ENCODE assay signal across 16 cellular contexts in genomic region chr22:44409691-44410316, GRCh38.
DNase-seq lines count a peak whose midpoint lies in the region; ATAC-seq and TF ChIP-seq lines count a peak whose summit lies in the region.
"Had no signal": no experiment of that assay in that cellular context is flagged by ENCODE, and none has a peak within 500 bp of the region (broad histone marks: within the 10 kb centered on the region; RNA-seq: fewer than 3 reads in every experiment).

No MANE protein-coding gene starts in this region.

- H3K27ac ChIP-seq in GM23338 (ENCODE audit: low read depth): no peak overlapping the region
- H3K27ac ChIP-seq in WERI-Rb-1: peak overlapping the region; percentile 23; the same call in 1 of the 2 replicates
- no peak overlapping the region for H3K27ac ChIP-seq in vagina
- H3K27ac ChIP-seq: HL-60 had no signal

- H3K27ac Mint-ChIP-seq in GM23338 (no peak overlapping the region), mesothelial cell of epicardium (peak overlapping the region; percentile 64), MCF 10A (ENCODE audit: low read depth, unreplicated experiment) (no peak overlapping the region)
- H3K27ac Mint-ChIP-seq: IgD-negative memory B cell had no signal

- CTCF ChIA-PET in MCF 10A (lab: Yijun Ruan, JAX): no interaction called here

- intact Hi-C loops in posterior vena cava (cut with DNase I): no loop called here
- intact Hi-C loops in MCF 10A (cut with micrococcal nuclease): no loop called here
- intact Hi-C loops in vagina (cut with DNase I): no loop called here

- no TSS peak for BruUV-seq in MCF 10A (replicated peaks; lab: Mats Ljungman, UMichigan)

- H3K36me3 Mint-ChIP-seq in GM23338 (ENCODE audit: low read depth) (no peaks in the 10 kb centered on the region), mesothelial cell of epicardium (no peaks in the 10 kb centered on the region), MCF 10A (ENCODE audit: insufficient read depth, unreplicated experiment) (no peaks in the 10 kb centered on the region)
- H3K36me3 Mint-ChIP-seq: IgD-negative memory B cell had no signal

- POLR2A ChIA-PET in MCF 10A (lab: Yijun Ruan, JAX): no interaction called here

- no peaks in the 10 kb centered on the region for H3K9me3 ChIP-seq in WERI-Rb-1 (ENCODE audit: severe bottlenecking)
- no peaks in the 10 kb centered on the region for H3K9me3 ChIP-seq in vagina

- no peaks in the 10 kb centered on the region for H3K36me3 ChIP-seq in GM23338 (ENCODE audit: insufficient read depth)
- no peaks in the 10 kb centered on the region for H3K36me3 ChIP-seq in WERI-Rb-1
- H3K36me3 ChIP-seq in vagina: no peaks in the 10 kb centered on the region

- H3K27me3 ChIP-seq in GM23338 (ENCODE audit: insufficient read depth) (no peaks in the 10 kb centered on the region), WERI-Rb-1 (ENCODE audit: insufficient read depth, low read depth, severe bottlenecking) (no peaks in the 10 kb centered on the region), vagina (no peaks in the 10 kb centered on the region)

- H3K4me1 ChIP-seq in GM23338 (ENCODE audit: insufficient read depth) (peaks cover 10% of the 10 kb centered on the region), vagina (no peaks in the 10 kb centered on the region)

- 0 out of 2 replicates have a peak overlapping the region, but pooled peaks have one; percentile 43 for H2AFZ ChIP-seq in GM23338

- H3K9me3 Mint-ChIP-seq in GM23338: no peaks in the 10 kb centered on the region
- H3K9me3 Mint-ChIP-seq in mesothelial cell of epicardium: no peaks in the 10 kb centered on the region
- no peaks in the 10 kb centered on the region for H3K9me3 Mint-ChIP-seq in MCF 10A (ENCODE audit: unreplicated experiment)

- ATAC-seq in GM23338: no peak
- ATAC-seq in HG02588 (IDR thresholded peaks at IDR 0.05; ENCODE audit: unreplicated experiment): no peak

- H3K4me3 Mint-ChIP-seq in GM23338 (no peak overlapping the region), mesothelial cell of epicardium (no peak overlapping the region), MCF 10A (ENCODE audit: unreplicated experiment) (no peak overlapping the region)
- H3K4me3 Mint-ChIP-seq: IgD-negative memory B cell had no signal

- TF ChIP-seq POLR2A in vagina (IDR thresholded peaks at IDR 0.05): no peak

- TF ChIP-seq CTCF in GM23338 (conservative IDR thresholded peaks at IDR 0.05; ENCODE audit: low read depth in 2 of 2) (no peak), WERI-Rb-1 (IDR thresholded peaks at IDR 0.05; ENCODE audit: low read depth, low read length) (no peak), mesothelial cell of epicardium (IDR thresholded peaks at IDR 0.05; ENCODE audit: unreplicated experiment) (no peak), MCF 10A (IDR thresholded peaks at IDR 0.05; ENCODE audit: unreplicated experiment) (no peak), vagina (IDR thresholded peaks at IDR 0.05) (no peak)

- H4K20me1 ChIP-seq in GM23338 (replicated peaks; ENCODE audit: insufficient read depth): no peaks in the 10 kb centered on the region

- H3K9me2 ChIP-seq in GM23338 (ENCODE audit: insufficient read depth): no peaks in the 10 kb centered on the region

- no peaks in the 10 kb centered on the region for H3F3A ChIP-seq in GM23338 (replicated peaks; ENCODE audit: low read depth)

- H3K27me3 Mint-ChIP-seq in GM23338 (ENCODE audit: insufficient read depth, low read depth, poor library complexity): peaks cover 9% of the 10 kb centered on the region
- H3K27me3 Mint-ChIP-seq in mesothelial cell of epicardium (ENCODE audit: low read depth): peaks cover 9% of the 10 kb centered on the region
- H3K27me3 Mint-ChIP-seq in MCF 10A (ENCODE audit: insufficient read depth, unreplicated experiment): peaks cover 24% of the 10 kb centered on the region

- H3K79me2 ChIP-seq in GM23338 (replicated peaks; ENCODE audit: insufficient read depth): no peaks in the 10 kb centered on the region

- no peak overlapping the region for H3K4me2 ChIP-seq in GM23338

- H3K4me1 Mint-ChIP-seq in GM23338 (peaks cover 17% of the 10 kb centered on the region), mesothelial cell of epicardium (peaks cover 21% of the 10 kb centered on the region), MCF 10A (ENCODE audit: insufficient read depth, unreplicated experiment) (no peaks in the 10 kb centered on the region)
- H3K4me1 Mint-ChIP-seq: IgD-negative memory B cell had no signal

- DNase-seq in GM23338 (ENCODE audit: low spot score): no peak
- no peak for DNase-seq in WERI-Rb-1
- peak in 1 of 2 experiments; percentile 15 for DNase-seq in mesothelial cell of epicardium (ENCODE audit: low spot score in 2 of 2, unreplicated experiment in 2 of 2)
- peak; percentile 47 for DNase-seq in posterior vena cava (ENCODE audit: low spot score)
- DNase-seq in MCF 10A (ENCODE audit: unreplicated experiment): no peak
- DNase-seq in vagina (ENCODE audit: extremely low spot score in 2 of 2): no peak
- DNase-seq: EL; HCEC 1CT; Kasumi-1; NCI-H1105; NCI-H446 treated with DMSO at 0.1 percent for 48 hours; NK-92 treated with Interleukin-12 subunit alpha and Interleukin-12 subunit beta, amount 100 ng/mL, for 24 hours; OCI-M1 had no signal

- H3K4me3 ChIP-seq in GM23338 (no peak overlapping the region), WERI-Rb-1 (ENCODE audit: low read depth, low read length) (no peak overlapping the region), vagina (no peak overlapping the region)

TF ChIP-seq in GM23338, 12 proteins besides CTCF, POLR2A, EP300 and RAD21 (continues in another document):
- TF ChIP-seq ZNF462 (CRISPR knock-in tag; IDR thresholded peaks at IDR 0.05) (no peak), POLR2AphosphoS5 (IDR thresholded peaks at IDR 0.05; ENCODE audit: low read depth) (no peak), NANOG (IDR thresholded peaks at IDR 0.05; ENCODE audit: borderline replicate concordance) (no peak), JUNB (IDR thresholded peaks at IDR 0.05; ENCODE audit: unreplicated experiment) (no peak)
